Comparison of ENCODE assay signal across 15 cellular contexts in genomic region chr1:64901663-64902062, GRCh38.
DNase-seq lines count a peak whose midpoint lies in the region; ATAC-seq, FAIRE-seq and TF ChIP-seq lines count a peak whose summit lies in the region.
"Had no signal": no experiment of that assay in that cellular context is flagged by ENCODE, and none has a peak within 500 bp of the region (broad histone marks: within the 10 kb centered on the region; RNA-seq: fewer than 3 reads in every experiment).

No MANE protein-coding gene starts in this region.

- no peak for TF ChIP-seq EP300 in GM12878 (IDR thresholded peaks at IDR 0.05; ENCODE audit: borderline replicate concordance in 1 of 2, control insufficient read depth in 1 of 2, low read depth in 2 of 2, low read length in 2 of 2)

- intact Hi-C loops in A673 (cut with micrococcal nuclease; ENCODE audit: unreplicated experiment), result no loop called here
- intact Hi-C loops in Calu3 (cut with micrococcal nuclease; ENCODE audit: unreplicated experiment), result no loop called here
- intact Hi-C loops in GM12878 (cut with micrococcal nuclease; ENCODE audit: unreplicated experiment), result no loop called here

- H3K9ac ChIP-seq in GM12878 (ENCODE audit: control insufficient read depth, insufficient read depth, low read length), result no peak overlapping the region

- POLR2A ChIA-PET in A673 (lab: Charles Lee; ENCODE audit: low non-redundant PET) (no interaction called here), GM12878 (lab: Charles Lee) (no interaction called here), GM10248 (lab: Yijun Ruan, JAX) (no interaction called here)

- TF ChIP-seq RAD21 in GM12878 (IDR thresholded peaks at IDR 0.05; ENCODE audit: insufficient read depth, low read depth, low read length), result no peak

- TF ChIP-seq CTCF in A673 (conservative IDR thresholded peaks at IDR 0.05; ENCODE audit: low read depth, low read length) (no peak), Calu3 (IDR thresholded peaks at IDR 0.05; ENCODE audit: unreplicated experiment) (no peak), GM12878 (IDR thresholded peaks at IDR 0.05 in 2 of 3, conservative IDR thresholded peaks at IDR 0.05 in 1 of 3; ENCODE audit: control insufficient read depth in 2 of 3, extremely low read depth in 1 of 3, insufficient read depth in 1 of 3, low read depth in 3 of 3, low read length in 3 of 3) (no peak), GM10248 (IDR thresholded peaks at IDR 0.05; ENCODE audit: control extremely low read depth, extremely low read depth, low read depth, missing control alignments) (no peak)

- H3K4me1 Mint-ChIP-seq in Calu3 (ENCODE audit: low read depth, unreplicated experiment) (peaks cover 68% of the 10 kb centered on the region), memory B cell (peaks cover 73% of the 10 kb centered on the region)

- TF ChIP-seq POLR2A in GM12878 (IDR thresholded peaks at IDR 0.05; ENCODE audit: low read depth, low read length) (no peak), H54 (IDR thresholded peaks at IDR 0.05; ENCODE audit: low read depth, low read length) (no peak)

- H3K9me3 Mint-ChIP-seq in Calu3 (ENCODE audit: low read depth, unreplicated experiment), result no peaks in the 10 kb centered on the region
- H3K9me3 Mint-ChIP-seq in memory B cell, result peaks cover 1% of the 10 kb centered on the region
- H3K9me3 Mint-ChIP-seq: CD4-positive, alpha-beta memory T cell had no signal

- peaks cover 18% of the 10 kb centered on the region for H3K36me3 Mint-ChIP-seq in Calu3 (ENCODE audit: insufficient read depth, unreplicated experiment)
- peaks cover 10% of the 10 kb centered on the region for H3K36me3 Mint-ChIP-seq in memory B cell
- H3K36me3 Mint-ChIP-seq: CD4-positive, alpha-beta memory T cell had no signal

- CTCF ChIA-PET in A673 (lab: Charles Lee), result no interaction called here
- CTCF ChIA-PET in Calu3 (lab: Charles Lee), result no interaction called here
- CTCF ChIA-PET in GM12878 (lab: Yijun Ruan, JAX), result no interaction called here
- CTCF ChIA-PET in GM10248 (lab: Yijun Ruan, JAX), result interaction anchor here (1.3 to 5.7 kb wide), 2 partner anchors 11 to 17 kb away, joined by 3 to 48 read pairs; no protein-coding TSS in a partner anchor

- H3K4me3 Mint-ChIP-seq in Calu3 (ENCODE audit: low read depth, unreplicated experiment) (no peak overlapping the region), memory B cell (no peak overlapping the region)

- DNase-seq in A673 (ENCODE audit: low spot score) (no peak), Calu3 (no peak), GM12878 (ENCODE audit: low read depth, low spot score) (no peak), memory B cell (ENCODE audit: low spot score in 2 of 2) (no peak), H54 (ENCODE audit: insufficient read length, low spot score) (no peak), GM10248 (ENCODE audit: extremely low spot score) (no peak)
- DNase-seq: CD4-positive, alpha-beta memory T cell; DMS79; HCEC 1CT; NCI-H1417 treated with DMSO at 0.1 percent for 48 hours; NCI-H1930; NCI-H446; NCI-H748 treated with DMSO at 0.1 percent for 48 hours had no signal

- H3K9me3 ChIP-seq in A673 (ENCODE audit: low read depth, low read length, poor library complexity, severe bottlenecking) (no peaks in the 10 kb centered on the region), GM12878 (replicated peaks; ENCODE audit: control insufficient read depth, insufficient read depth, low read length) (no peaks in the 10 kb centered on the region)

- peaks cover 18% of the 10 kb centered on the region for H3K79me2 ChIP-seq in GM12878 (ENCODE audit: control insufficient read depth, insufficient read depth, low read length)

- WGBS in GM12878 (ENCODE audit: insufficient coverage, insufficient replicate concordance, low lambda C conversion rate, missing lambda C conversion rate), result 43% methylated on average over 2 of the region's 2 CpGs

- H3K27me3 Mint-ChIP-seq in Calu3 (ENCODE audit: unreplicated experiment) (no peaks in the 10 kb centered on the region), memory B cell (no peaks in the 10 kb centered on the region)
- H3K27me3 Mint-ChIP-seq: CD4-positive, alpha-beta memory T cell had no signal

- no peaks in the 10 kb centered on the region for H3K36me3 ChIP-seq in A673 (ENCODE audit: insufficient read depth, low read length, poor library complexity, severe bottlenecking)
- 0 out of 4 replicates have a peak, but pooled peaks cover 0 to 2% of the 10 kb centered on the region in 2 experiments for H3K36me3 ChIP-seq in GM12878 (ENCODE audit: control insufficient read depth in 2 of 2, insufficient read depth in 2 of 2, low read length in 1 of 2)

- H3K27ac ChIP-seq in A673 (ENCODE audit: low read depth, low read length, poor library complexity, severe bottlenecking), result peak overlapping the region; percentile 29
- H3K27ac ChIP-seq in GM12878 (ENCODE audit: control insufficient read depth, insufficient read depth), result no peak overlapping the region

- SMC1A ChIA-PET in GM12878 (lab: Charles Lee; ENCODE audit: uncharacterized antibody, unreplicated experiment), result no interaction called here

- BruUV-seq in A673 (replicated peaks; lab: Mats Ljungman, UMichigan), result no TSS peak
- BruUV-seq in Calu3 (replicated peaks; lab: Mats Ljungman, UMichigan), result no TSS peak
- no TSS peak for BruUV-seq in GM12878 (replicated peaks; lab: Mats Ljungman, UMichigan)

- H2AFZ ChIP-seq in GM12878 (ENCODE audit: control insufficient read depth, low read depth, low read length), result no peak overlapping the region

- H3K27me3 ChIP-seq in A673 (replicated peaks; ENCODE audit: insufficient read depth, low read depth, low read length, poor library complexity) (no peaks in the 10 kb centered on the region), GM12878 (replicated peaks in 1 of 2; ENCODE audit: control insufficient read depth in 2 of 2, insufficient read depth in 2 of 2, low read length in 1 of 2) (no peaks in the 10 kb centered on the region)

- RAD21 ChIA-PET in GM12878 (lab: Charles Lee; ENCODE audit: unreplicated experiment), result no interaction called here

- H3K4me1 ChIP-seq in A673 (ENCODE audit: insufficient read depth, low read length, poor library complexity, severe bottlenecking), result peaks cover 84% of the 10 kb centered on the region
- peaks cover 17% of the 10 kb centered on the region for H3K4me1 ChIP-seq in GM12878 (ENCODE audit: control insufficient read depth, insufficient read depth, low read length)

- H4K20me1 ChIP-seq in GM12878 (ENCODE audit: control insufficient read depth, insufficient read depth), result 0 out of 2 replicates have a peak, but pooled peaks cover 4% of the 10 kb centered on the region

- ATAC-seq in GM12878, result no peak
- ATAC-seq in memory B cell (ENCODE audit: low read depth), result no peak
- ATAC-seq in HG02973 (IDR thresholded peaks at IDR 0.05; ENCODE audit: unreplicated experiment), result no peak

- H3K27ac Mint-ChIP-seq in Calu3 (ENCODE audit: unreplicated experiment), result peak overlapping the region; percentile 19
- peak overlapping the region; percentile 55 for H3K27ac Mint-ChIP-seq in memory B cell

- in situ Hi-C loops in GM12878 (cut with MboI), result no loop called here

- no peak for FAIRE-seq in GM12878 (lab: Jason Lieb, UNC)
- FAIRE-seq in H54 (lab: Jason Lieb, UNC), result no peak
- FAIRE-seq: D721Med had no signal

- no peak overlapping the region for H3K4me2 ChIP-seq in GM12878 (ENCODE audit: control insufficient read depth, insufficient read depth)

- no peak overlapping the region for H3K4me3 ChIP-seq in A673 (ENCODE audit: low read depth, low read length, poor library complexity, severe bottlenecking)
- no peak overlapping the region for H3K4me3 ChIP-seq in GM12878

TF ChIP-seq in GM12878, 131 proteins besides CTCF, POLR2A, EP300 and RAD21 (continues in another document):
- TF ChIP-seq CUX1 (IDR thresholded peaks at IDR 0.05; ENCODE audit: insufficient replicate concordance, low read depth, low read length) (no peak), MYC (IDR thresholded peaks at IDR 0.05; ENCODE audit: insufficient read depth, insufficient read length, insufficient replicate concordance, low read length, severe bottlenecking) (no peak), POLR2AphosphoS5 (IDR thresholded peaks at IDR 0.05; ENCODE audit: low read length) (no peak)
